Comparison of ENCODE assay signal across 13 cellular contexts in the genomic region with DNA sequence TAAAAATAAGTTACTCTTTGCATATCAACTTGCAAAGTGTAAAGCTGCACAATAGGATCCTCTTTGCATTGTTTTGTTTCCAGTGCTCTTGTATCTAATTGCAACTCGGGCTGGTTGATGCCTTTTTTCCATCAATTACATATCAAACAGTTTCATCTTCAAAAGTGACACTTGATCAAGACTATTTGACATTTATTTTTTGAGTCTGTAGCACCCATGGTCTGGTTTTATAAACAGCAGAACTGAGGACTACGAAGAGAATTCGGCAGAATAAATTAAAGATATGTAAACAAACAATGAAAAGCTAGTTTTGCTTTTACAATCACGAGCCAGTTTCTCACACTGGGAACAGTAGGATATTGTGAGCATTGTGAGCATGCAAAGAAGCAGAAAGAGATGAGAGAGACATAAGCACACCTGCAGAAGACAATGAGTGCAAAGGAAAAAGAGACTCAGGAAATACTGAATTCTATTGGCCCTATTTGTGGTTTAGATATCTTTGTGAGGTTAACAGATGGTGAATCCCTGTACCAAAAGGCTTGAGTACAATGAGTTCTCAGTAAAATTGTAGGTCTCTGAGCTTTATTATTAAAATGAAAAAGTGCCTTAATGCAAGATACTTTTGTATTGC. TPM values are rescaled to one million over a fixed set of nuclear protein-coding genes. Genes with fewer than 3 reads are reported as not detected.
DNase-seq lines count a peak whose midpoint lies in the region; ATAC-seq and TF ChIP-seq lines count a peak whose summit lies in the region.
"Had no signal": no experiment of that assay in that cellular context is flagged by ENCODE, and none has a peak within 500 bp of the region (broad histone marks: within the 10 kb centered on the region; RNA-seq: fewer than 3 reads in every experiment).

No MANE protein-coding gene starts in this region.

- peak overlapping the region; percentile 1; the same call in 1 of the 2 replicates for H2AFZ ChIP-seq in KMS-11 (ENCODE audit: low read depth)

- H3K4me3 ChIP-seq in KMS-11 (IDR thresholded peaks at IDR 0.05; ENCODE audit: insufficient read depth, low read depth, low read length) (peak overlapping the region; percentile 72), mucosa of stomach (ENCODE audit: low read length) (no peak overlapping the region)
- H3K4me3 ChIP-seq: left lung, Peyer's patch, skin epidermis, suprapubic skin had no signal

- H4K20me1 ChIP-seq in KMS-11 (ENCODE audit: insufficient read depth): no peaks in the 10 kb centered on the region

- H3K4me2 ChIP-seq in KMS-11: peak overlapping the region; percentile 69

- H3K4me1 Mint-ChIP-seq in WTC11: peaks cover 19% of the 10 kb centered on the region

- H3K9ac ChIP-seq in KMS-11 (peak overlapping the region; percentile 39; the same call in 1 of the 2 replicates), mucosa of stomach (ENCODE audit: low read length) (peak overlapping the region; percentile 7)

- peak overlapping the region; percentile 68 for H3K27ac ChIP-seq in KMS-11
- H3K27ac ChIP-seq: 22Rv1, left lung, suprapubic skin had no signal

- no peak for ATAC-seq in WTC11
- ATAC-seq in HG03571 (IDR thresholded peaks at IDR 0.05; ENCODE audit: unreplicated experiment): no peak
- ATAC-seq: left lung had no signal

- H3K4me1 ChIP-seq in KMS-11 (ENCODE audit: low read depth, poor library complexity, severe bottlenecking) (peaks cover 40% of the 10 kb centered on the region), mucosa of stomach (ENCODE audit: control insufficient read depth, insufficient read depth, low read length) (no peaks in the 10 kb centered on the region)
- H3K4me1 ChIP-seq: left lung, Peyer's patch had no signal

- H3K4me3 Mint-ChIP-seq in WTC11: no peak overlapping the region

- TF ChIP-seq CTCF in KMS-11 (conservative IDR thresholded peaks at IDR 0.05; ENCODE audit: low read depth, low read length) (no peak), WTC11 (IDR thresholded peaks at IDR 0.05) (no peak)

- POLR2A ChIA-PET in WTC11 (lab: Charles Lee): interaction anchor here (0.6 kb wide), 1 partner anchor 1010 kb away, joined by 3 read pairs; no protein-coding TSS in a partner anchor

- CTCF ChIA-PET in WTC11 (lab: Charles Lee): interaction anchor here (1.3 kb wide), 1 partner anchor 18 kb away, joined by 3 read pairs; no protein-coding TSS in a partner anchor

- DNase-seq in DMS 273 (lab: John Stamatoyannopoulos, UW; ENCODE audit: unreplicated experiment) (peak; percentile 29), DMS 273 treated with DMSO at 0.1 percent for 48 hours (lab: John Stamatoyannopoulos, UW) (no peak), WTC11 (ENCODE audit: low spot score) (no peak), NK-92 (lab: John Stamatoyannopoulos, UW; ENCODE audit: unreplicated experiment) (no peak), SHP77 treated with DMSO at 0.1 percent for 48 hours (lab: John Stamatoyannopoulos, UW) (no peak)
- DNase-seq: left lung, Peyer's patch had no signal

- H3K9me3 Mint-ChIP-seq in WTC11: peaks cover 4% of the 10 kb centered on the region

- H3K27me3 ChIP-seq in KMS-11 (ENCODE audit: insufficient read depth, low read depth) (no peaks in the 10 kb centered on the region), mucosa of stomach (ENCODE audit: control insufficient read depth, insufficient read depth, low read length) (no peaks in the 10 kb centered on the region)
- H3K27me3 ChIP-seq: left lung, Peyer's patch, suprapubic skin had no signal

- H3K79me2 ChIP-seq in KMS-11 (ENCODE audit: insufficient read depth, low read depth): no peaks in the 10 kb centered on the region

- H3K36me3 ChIP-seq in KMS-11 (ENCODE audit: insufficient read depth): no peaks in the 10 kb centered on the region
- H3K36me3 ChIP-seq in mucosa of stomach (ENCODE audit: control insufficient read depth, insufficient read depth, low read length): no peaks in the 10 kb centered on the region
- H3K36me3 ChIP-seq: left lung, Peyer's patch, suprapubic skin had no signal

- H3K36me3 Mint-ChIP-seq in WTC11: peaks cover 8% of the 10 kb centered on the region

- no peaks in the 10 kb centered on the region for H3K9me3 ChIP-seq in mucosa of stomach (ENCODE audit: control insufficient read depth, low read length)
- H3K9me3 ChIP-seq: Peyer's patch, suprapubic skin had no signal

- H3K27ac Mint-ChIP-seq in WTC11: peak overlapping the region; percentile 38

- no peaks in the 10 kb centered on the region for H3K27me3 Mint-ChIP-seq in WTC11 (ENCODE audit: low read depth)

TF ChIP-seq in WTC11, 78 proteins besides CTCF, POLR2A, EP300 and RAD21:
- TF ChIP-seq PRRX2 (CRISPR knock-in tag; IDR thresholded peaks at IDR 0.05): no peak

RNA-seq across cellular contexts. Expression of a gene that starts 45.4 kb away (rescaled TPM):
- 1,430 to 1,486 TPM (median 1,433 TPM) in 3 replicates for total RNA-seq in WTC11 (2021)
